ENCODE assay signal across 8 cellular contexts in the genomic region with DNA sequence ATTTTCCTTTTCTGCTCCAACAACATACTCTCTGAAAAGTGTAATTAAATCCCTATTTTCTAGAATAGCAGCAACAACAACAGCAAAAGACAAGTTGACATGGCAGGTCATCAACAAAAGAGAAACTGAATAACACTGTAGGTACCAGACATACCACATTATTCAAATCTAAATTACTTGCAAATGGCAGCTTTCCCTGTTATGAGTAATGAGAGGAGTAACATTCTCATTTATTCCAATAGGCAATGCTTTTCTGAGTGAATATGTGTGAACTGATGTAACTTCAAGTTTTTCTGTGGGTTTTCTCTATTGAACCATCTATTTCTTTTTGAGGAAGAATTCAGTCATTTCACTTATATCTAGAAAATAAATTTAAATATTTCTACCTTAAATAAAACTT.
"Had no signal": no experiment of that assay in that cellular context is flagged by ENCODE, and none has a peak within 500 bp of the region (broad histone marks: within the 10 kb centered on the region; RNA-seq: fewer than 3 reads in every experiment).

No MANE protein-coding gene starts in this region.

- H3K36me3 Mint-ChIP-seq: IgD-negative memory B cell had no signal

- DNase-seq: IMR-90, KBM-7, KG1 had no signal

- H3K4me1 Mint-ChIP-seq: IgD-negative memory B cell had no signal

- H3K27me3 Mint-ChIP-seq: IgD-negative memory B cell had no signal

- H3K4me3 ChIP-seq: K562 had no signal

- ATAC-seq: HepG2, K562 had no signal

- FAIRE-seq: HepG2, HTR-8/SVneo, K562 had no signal

- H3K4me3 Mint-ChIP-seq: IgD-negative memory B cell had no signal

- H3K27ac ChIP-seq: HL-60 had no signal

- H3K27ac Mint-ChIP-seq: IgD-negative memory B cell had no signal
